18 cellular contexts compared by ENCODE assay signal in genomic region chr9:112158629-112159228, GRCh38. TPM values are rescaled to one million over a fixed set of nuclear protein-coding genes. Genes with fewer than 3 reads are reported as not detected.
DNase-seq lines count a peak whose midpoint lies in the region; ATAC-seq, FAIRE-seq and TF ChIP-seq lines count a peak whose summit lies in the region.
"Had no signal": no experiment of that assay in that cellular context is flagged by ENCODE, and none has a peak within 500 bp of the region (broad histone marks: within the 10 kb centered on the region; RNA-seq: fewer than 3 reads in every experiment).

No MANE protein-coding gene starts in this region.

- H3K9me3 ChIP-seq in heart right ventricle: no peaks in the 10 kb centered on the region
- H3K9me3 ChIP-seq in K562 (replicated peaks; ENCODE audit: control insufficient read depth, insufficient read depth, low read depth, low read length): no peaks in the 10 kb centered on the region
- H3K9me3 ChIP-seq in testis: no peaks in the 10 kb centered on the region
- H3K9me3 ChIP-seq: A549, BLaER1 had no signal

- no peak overlapping the region for H3K9ac ChIP-seq in K562 (ENCODE audit: insufficient read depth in 1 of 2, low read depth in 2 of 2, low read length in 2 of 2)
- H3K9ac ChIP-seq: BLaER1 had no signal

- no peak overlapping the region for H3K4me3 ChIP-seq in heart right ventricle
- no peak overlapping the region for H3K4me3 ChIP-seq in K562
- no peak overlapping the region for H3K4me3 ChIP-seq in testis
- H3K4me3 ChIP-seq: A549, BLaER1 had no signal

- H4K20me1 ChIP-seq in K562 (replicated peaks; ENCODE audit: control insufficient read depth, insufficient read depth, low read length): 0 out of 2 replicates have a peak, but pooled peaks cover 5% of the 10 kb centered on the region
- H4K20me1 ChIP-seq: BLaER1 had no signal

- TF ChIP-seq CTCF in heart right ventricle (IDR thresholded peaks at IDR 0.05): no peak
- no peak for TF ChIP-seq CTCF in K562 (IDR thresholded peaks at IDR 0.05 in 2 of 3, conservative IDR thresholded peaks at IDR 0.05 in 1 of 3; ENCODE audit: insufficient read depth in 2 of 3, low read depth in 1 of 3, low read length in 3 of 3)
- no peak for TF ChIP-seq CTCF in testis (IDR thresholded peaks at IDR 0.05)

- BruUV-seq in K562 (replicated peaks; lab: Mats Ljungman, UMichigan): no TSS peak

- no peak for DNase-seq in Right ventricle myocardium superior
- DNase-seq in heart right ventricle: no peak
- DNase-seq in NCI-H1694 treated with DMSO at 0.1 percent for 48 hours (lab: John Stamatoyannopoulos, UW): peak; percentile 56
- no peak for DNase-seq in K562 (ENCODE audit: extremely low read depth in 1 of 4, low spot score in 3 of 4)
- DNase-seq in testis: no peak
- no peak for DNase-seq in HuH-7.5 (ENCODE audit: low spot score)
- DNase-seq: CD8-positive, alpha-beta T cell; DMS79; GOT3; KG1; MV-4-11; NCI-H1417; NCI-H2029; NCI-H510A treated with DMSO at 0.1 percent for 48 hours had no signal

- CTCF ChIA-PET in K562 (lab: Yijun Ruan, JAX; ENCODE audit: low intra/inter-chr PET ratio): no interaction called here

- no peak for TF ChIP-seq POLR2A in K562 (conservative IDR thresholded peaks at IDR 0.05)
- TF ChIP-seq POLR2A in testis (IDR thresholded peaks at IDR 0.05): no peak

- H3K4me2 ChIP-seq in K562 (ENCODE audit: insufficient read depth, low read length): no peak overlapping the region
- H3K4me2 ChIP-seq: A549, BLaER1 had no signal

- intact Hi-C loops in Right ventricle myocardium superior (cut with DNase I): no loop called here
- intact Hi-C loops in heart right ventricle (cut with DNase I): no loop called here
- intact Hi-C loops in K562 (cut with micrococcal nuclease): no loop called here
- intact Hi-C loops in testis (cut with DNase I; ENCODE audit: low total_unique reads): no loop called here

- peaks cover 0 to 15% (median 0%) of the 10 kb centered on the region in 9 donors for H3K4me1 ChIP-seq in heart right ventricle
- peaks cover 0 to 4% of the 10 kb centered on the region in 2 experiments; a peak in 2 of 5 replicates for H3K4me1 ChIP-seq in K562 (replicated peaks in 1 of 2; ENCODE audit: control insufficient read depth in 2 of 2, insufficient read depth in 2 of 2, low read length in 2 of 2)
- H3K4me1 ChIP-seq in testis: peaks cover 42% of the 10 kb centered on the region

- H3K27me3 ChIP-seq in heart right ventricle (no peaks in the 10 kb centered on the region), K562 (ENCODE audit: control insufficient read depth in 2 of 2, insufficient read depth in 2 of 2, low read length in 2 of 2) (no peaks in the 10 kb centered on the region), testis (no peaks in the 10 kb centered on the region)
- H3K27me3 ChIP-seq: BLaER1 had no signal

- peak; percentile 38 for ATAC-seq in Right ventricle myocardium superior (ENCODE audit: poor library complexity)
- no peak for ATAC-seq in heart right ventricle
- no peak for ATAC-seq in K562
- ATAC-seq in SK-N-SH treated with all-trans-retinoic acid at 6 μM for 48 hours: no peak
- ATAC-seq: A549; CD8-positive, alpha-beta T cell; HCT116 had no signal

- POLR2A ChIA-PET in K562 (lab: Yijun Ruan, JAX): interaction anchor here (0.6 to 0.7 kb wide), 2 partner anchors 12 to 18 kb away, joined by 3 to 4 read pairs; no protein-coding TSS in a partner anchor

- peaks cover 8% of the 10 kb centered on the region for H3K9me1 ChIP-seq in K562 (ENCODE audit: control insufficient read depth, insufficient read depth, low read length)

- H3K27ac ChIP-seq in heart right ventricle (peak overlapping the region in 1 of 10 donors; percentile 27), K562 (ENCODE audit: extremely low read depth, low read depth, low read length) (no peak overlapping the region), testis (peak overlapping the region; percentile 48 to 74)
- H3K27ac ChIP-seq: BLaER1 had no signal

- TF ChIP-seq RAD21 in K562 (CRISPR knock-in tag; conservative IDR thresholded peaks at IDR 0.05 in 1 of 2, IDR thresholded peaks at IDR 0.05 in 1 of 2): no peak

- H3K36me3 ChIP-seq in heart right ventricle (peaks cover 0 to 21% (median 0%) of the 10 kb centered on the region in 9 donors), K562 (ENCODE audit: control insufficient read depth, insufficient read depth, low read length) (peaks cover 68% of the 10 kb centered on the region), testis (ENCODE audit: low read depth, missing control alignments) (no peaks in the 10 kb centered on the region)

- 91 to 96% methylated on average over 3 of the region's 3 CpGs for WGBS in heart right ventricle, 2 donors
- 94% methylated on average over 3 of the region's 3 CpGs for WGBS in K562 (ENCODE audit: insufficient coverage, low coverage, missing lambda C conversion rate)
- 93 to 96% methylated on average over 3 of the region's 3 CpGs for WGBS in testis, 2 donors

- in situ Hi-C loops in K562 (cut with MboI): no loop called here

- no peak overlapping the region for H2AFZ ChIP-seq in K562 (ENCODE audit: low read depth, low read length)

- FAIRE-seq in K562 (lab: Jason Lieb, UNC): no peak
- FAIRE-seq: A549 had no signal

- no peak for TF ChIP-seq EP300 in K562 (IDR thresholded peaks at IDR 0.05; ENCODE audit: low read length)

- peaks cover 72% of the 10 kb centered on the region for H3K79me2 ChIP-seq in K562 (ENCODE audit: control insufficient read depth, insufficient read depth, low read length)

TF ChIP-seq in K562, 482 proteins besides CTCF, POLR2A, EP300 and RAD21:
- TF ChIP-seq MEIS2 (IDR thresholded peaks at IDR 0.05; ENCODE audit: partially characterized antibody) (peak; percentile 5), KDM4B (IDR thresholded peaks at IDR 0.05; ENCODE audit: borderline replicate concordance in 2 of 2, low read depth in 1 of 2) (no peak), ZNF324 (CRISPR knock-in tag; IDR thresholded peaks at IDR 0.05) (no peak), ZNF830 (CRISPR knock-in tag; IDR thresholded peaks at IDR 0.05) (no peak)
- TF ChIP-seq, protein P1, sequence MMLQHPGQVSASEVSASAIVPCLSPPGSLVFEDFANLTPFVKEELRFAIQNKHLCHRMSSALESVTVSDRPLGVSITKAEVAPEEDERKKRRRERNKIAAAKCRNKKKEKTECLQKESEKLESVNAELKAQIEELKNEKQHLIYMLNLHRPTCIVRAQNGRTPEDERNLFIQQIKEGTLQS (IDR thresholded peaks at IDR 0.05): 0 out of 2 replicates have a peak, but pooled peaks have one; percentile 30
- TF ChIP-seq, protein P1 (CRISPR knock-in tag; conservative IDR thresholded peaks at IDR 0.05): no peak

TF ChIP-seq in SK-N-SH treated with all-trans-retinoic acid at 6 μM for 48 hours, 23 proteins besides CTCF, POLR2A, EP300 and RAD21 (continues in another document):
- TF ChIP-seq TSHZ2 (CRISPR knock-in tag; IDR thresholded peaks at IDR 0.05): no peak
- no peak for TF ChIP-seq GLIS3 (CRISPR knock-in tag; IDR thresholded peaks at IDR 0.05)
- no peak for TF ChIP-seq ZC3H10 (CRISPR knock-in tag; IDR thresholded peaks at IDR 0.05)

RNA-seq across cellular contexts. Expression of gene SUSD1, which starts 16.4 kb away (rescaled TPM):
- 6.4 TPM for total RNA-seq in Right ventricle myocardium superior
- total RNA-seq in heart right ventricle: 10 to 100 TPM in 1 of 10 donors, 1 to 10 TPM in 9; 2.2 to 14.7 (median 4.7) TPM
- polyA plus RNA-seq in heart right ventricle: 1 to 10 TPM; 1.5 to 2.4 TPM
- total RNA-seq in K562 (2011; cell fraction: chromatin; rRNA removed; ENCODE audit: low replicate concordance): 117 and 175 TPM in 2 replicates
- total RNA-seq in K562 (2011; cell fraction: nucleolus; rRNA removed): 81.5 and 91.5 TPM in 2 replicates
- total RNA-seq in K562 (2011; cell fraction: nucleoplasm; rRNA removed): 112 and 122 TPM in 2 replicates
- total RNA-seq in K562 (2014; rRNA removed): 27.8 and 35.6 TPM in 2 replicates
- total RNA-seq in K562 (2014; rRNA removed; fragmentation: Illumina TruSeq; extraction: Trizol): 36.1 and 38.2 TPM in 2 replicates
- 35.2 and 37.3 TPM in 2 replicates for total RNA-seq in K562 (2015; rRNA removed; fragmentation: Illumina TruSeq; extraction: Trizol)
- 37.4 and 40.4 TPM in 2 replicates for total RNA-seq in K562 (2021)
- 38.0 and 44.4 TPM in 2 replicates for polyA plus RNA-seq in K562 (2011; rRNA removed)
- 25.2 and 36.0 TPM in 2 replicates for polyA plus RNA-seq in K562 (2011; cell fraction: cytosol; rRNA removed)
- 36.6 and 39.7 TPM in 2 replicates for polyA plus RNA-seq in K562 (2011; cell fraction: nucleus; rRNA removed)
- 23.3 and 26.8 TPM in 2 replicates for polyA plus RNA-seq in K562 (2012)
- 30.1 and 36.1 TPM in 2 replicates for polyA plus RNA-seq in K562 (2014; fragmentation: Illumina TruSeq; extraction: Trizol)
- 10 to 100 TPM; 10.9 to 11.9 TPM for polyA plus RNA-seq in K562 (2014; fragmentation: Nextera tagmentation; extraction: Ambion mirVana)
- polyA plus RNA-seq in K562 (2014; rRNA removed): 21.9 and 31.0 TPM in 2 replicates
- polyA minus RNA-seq in K562 (2011; rRNA and poly(A)+ RNA removed): 91.5 and 92.3 TPM in 2 replicates
- polyA minus RNA-seq in K562 (2011; cell fraction: cytosol; rRNA and poly(A)+ RNA removed): 38.1 and 39.9 TPM in 2 replicates
- polyA minus RNA-seq in K562 (2011; cell fraction: nucleus; rRNA and poly(A)+ RNA removed): 36.2 and 58.4 TPM in 2 replicates
- 10 to 100 TPM; 28.0 to 39.1 TPM for total RNA-seq in testis
- polyA plus RNA-seq in testis (ENCODE audit: insufficient read depth, low read depth, low replicate concordance): 12.7 TPM
